ENCODE assay signal across 8 cellular contexts in the genomic region with DNA sequence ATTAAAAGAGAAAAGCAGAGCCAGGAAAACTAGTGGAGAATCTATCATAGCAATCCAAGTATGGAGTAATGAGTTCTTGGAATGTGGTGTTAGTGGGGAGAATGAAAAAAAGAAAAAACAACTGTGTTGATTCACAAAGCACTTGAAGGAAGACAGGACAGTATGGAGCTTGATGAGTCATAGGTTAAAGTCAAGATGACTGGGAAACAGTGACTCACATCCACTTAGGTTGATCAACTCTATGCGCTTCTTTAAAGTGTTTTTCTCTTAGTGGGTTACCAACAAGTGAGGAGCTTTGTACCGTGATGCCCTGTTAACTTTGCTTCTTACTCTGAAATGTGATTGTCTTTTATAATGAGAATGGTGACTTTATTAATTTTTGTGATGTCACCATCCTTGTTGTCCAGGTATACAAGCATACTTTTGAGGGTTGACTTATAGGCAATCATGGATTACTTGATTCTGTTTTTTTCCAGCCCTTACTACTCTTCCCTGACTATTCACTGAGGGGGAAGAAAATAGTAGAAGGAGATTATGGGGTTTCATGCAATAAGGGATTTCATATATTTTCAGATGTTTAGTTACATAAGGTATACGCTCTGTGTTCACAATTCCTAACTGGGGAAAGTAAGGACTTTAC. TPM values are rescaled to one million over a fixed set of nuclear protein-coding genes. Genes with fewer than 3 reads are reported as not detected.
DNase-seq lines count a peak whose midpoint lies in the region; ATAC-seq lines count a peak whose summit lies in the region.

No MANE protein-coding gene starts in this region.

- no peak overlapping the region for H4K8ac ChIP-seq in mesenchymal stem cell (ENCODE audit: low read length)

- no peak overlapping the region for H2BK15ac ChIP-seq in mesenchymal stem cell (ENCODE audit: low read depth, poor library complexity, severe bottlenecking)

- H3K4me1 Mint-ChIP-seq in activated naive CD4-positive, alpha-beta T cell treated with anti-CD3 and anti-CD28 coated beads for 36 hours (ENCODE audit: low read depth): peaks cover 43% of the 10 kb centered on the region
- peaks cover 40% of the 10 kb centered on the region for H3K4me1 Mint-ChIP-seq in activated T-helper 2 cell treated with anti-CD3 and anti-CD28 coated beads, Interferon-gamma antibody, Interleukin-2, Interleukin-4, amounts not matched to agents 10 μg/mL and 5 μg/mL and 100 μg/mL, durations not matched to agents 14 hours and 24 hours and 36 hours (ENCODE audit: low read depth)

- no peaks in the 10 kb centered on the region for H3K27me3 Mint-ChIP-seq in activated naive CD4-positive, alpha-beta T cell treated with anti-CD3 and anti-CD28 coated beads for 36 hours (ENCODE audit: low read depth)
- no peaks in the 10 kb centered on the region for H3K27me3 Mint-ChIP-seq in activated T-helper 2 cell treated with anti-CD3 and anti-CD28 coated beads, Interferon-gamma antibody, Interleukin-2, Interleukin-4, amounts not matched to agents 10 μg/mL and 5 μg/mL and 100 μg/mL, durations not matched to agents 14 hours and 24 hours and 36 hours (ENCODE audit: low read depth)

- H2AFZ ChIP-seq in mesenchymal stem cell (ENCODE audit: low read depth, low read length): no peak overlapping the region

- H2BK12ac ChIP-seq in mesenchymal stem cell (ENCODE audit: low read length in 2 of 2): no peak overlapping the region

- WGBS in mesenchymal stem cell: 13% methylated on average over 3 of the region's 3 CpGs

- intact Hi-C loops in activated naive CD4-positive, alpha-beta T cell treated with anti-CD3 and anti-CD28 coated beads for 36 hours (cut with micrococcal nuclease): loop anchor here (1.0 kb wide), 7 partner anchors 27 to 342 kb away; no protein-coding TSS in a partner anchor
- intact Hi-C loops in activated T-helper 2 cell treated with anti-CD3 and anti-CD28 coated beads, Interferon-gamma antibody, Interleukin-2, Interleukin-4, amounts not matched to agents 10 μg/mL and 5 μg/mL and 100 μg/mL, durations not matched to agents 14 hours and 24 hours and 36 hours (cut with micrococcal nuclease): loop anchor here (1.0 to 2.0 kb wide), 5 partner anchors 25 to 57 kb away; no protein-coding TSS in a partner anchor

- no peak overlapping the region for H3K9ac ChIP-seq in mesenchymal stem cell (ENCODE audit: low read length)

- no peak overlapping the region for H3K4me3 Mint-ChIP-seq in activated naive CD4-positive, alpha-beta T cell treated with anti-CD3 and anti-CD28 coated beads for 36 hours
- H3K4me3 Mint-ChIP-seq in activated T-helper 2 cell treated with anti-CD3 and anti-CD28 coated beads, Interferon-gamma antibody, Interleukin-2, Interleukin-4, amounts not matched to agents 10 μg/mL and 5 μg/mL and 100 μg/mL, durations not matched to agents 14 hours and 24 hours and 36 hours (ENCODE audit: low read depth): no peak overlapping the region

- DNase-seq in activated naive CD4-positive, alpha-beta T cell treated with anti-CD3 and anti-CD28 coated beads for 36 hours: peak; percentile 35
- DNase-seq in activated naive CD4-positive, alpha-beta T cell treated with anti-CD3 and anti-CD28 coated beads, Interleukin-2, amount 50 U/mL, for 16 hours: no peak
- DNase-seq in activated T-helper 2 cell treated with anti-CD3 and anti-CD28 coated beads, Interferon-gamma antibody, Interleukin-2, Interleukin-4, amounts not matched to agents 10 μg/mL and 5 μg/mL and 100 μg/mL, durations not matched to agents 14 hours and 24 hours and 36 hours (ENCODE audit: low spot score): no peak
- DNase-seq in mesenchymal stem cell (peak; percentile 100), NCI-H82 (lab: John Stamatoyannopoulos, UW) (no peak), left lobe of liver (ENCODE audit: low spot score) (no peak), mucosa of gallbladder (ENCODE audit: low spot score) (no peak)

- ATAC-seq in HG03520 (IDR thresholded peaks at IDR 0.05; ENCODE audit: unreplicated experiment): peak; percentile 79
- ATAC-seq in left lobe of liver: no peak

- H3K18ac ChIP-seq in mesenchymal stem cell (ENCODE audit: low read depth in 1 of 2, low read length in 2 of 2): no peak overlapping the region

- H4K91ac ChIP-seq in mesenchymal stem cell (ENCODE audit: low read length): no peak overlapping the region

- no peak overlapping the region for H3K23ac ChIP-seq in mesenchymal stem cell (ENCODE audit: low read length in 2 of 2)

- H3K27ac ChIP-seq in mesenchymal stem cell (ENCODE audit: low read length, poor library complexity, severe bottlenecking): peak overlapping the region; percentile 54

- no peaks in the 10 kb centered on the region for H3K27me3 ChIP-seq in mesenchymal stem cell (ENCODE audit: control insufficient read depth in 1 of 2, insufficient read depth in 1 of 2, low read length in 2 of 2)

- H3K4ac ChIP-seq in mesenchymal stem cell (ENCODE audit: low read depth in 1 of 2, low read length in 2 of 2): no peak overlapping the region

- CTCF ChIA-PET in activated naive CD4-positive, alpha-beta T cell treated with anti-CD3 and anti-CD28 coated beads for 36 hours (lab: Charles Lee): interaction anchor here (0.9 to 1.2 kb wide), 2 partner anchors 32 to 35 kb away, joined by 4 to 5 read pairs; a partner anchor contains a TSS

- H2BK120ac ChIP-seq in mesenchymal stem cell (ENCODE audit: low read depth, low read length): no peak overlapping the region

- no peaks in the 10 kb centered on the region for H3K36me3 Mint-ChIP-seq in activated naive CD4-positive, alpha-beta T cell treated with anti-CD3 and anti-CD28 coated beads for 36 hours (ENCODE audit: low read depth)
- peaks cover 15% of the 10 kb centered on the region for H3K36me3 Mint-ChIP-seq in activated T-helper 2 cell treated with anti-CD3 and anti-CD28 coated beads, Interferon-gamma antibody, Interleukin-2, Interleukin-4, amounts not matched to agents 10 μg/mL and 5 μg/mL and 100 μg/mL, durations not matched to agents 14 hours and 24 hours and 36 hours (ENCODE audit: low read depth)

- H3K4me1 ChIP-seq in mesenchymal stem cell (ENCODE audit: control insufficient read depth, insufficient read depth, low read depth, low read length): peaks cover 1% of the 10 kb centered on the region

- H3K4me2 ChIP-seq in mesenchymal stem cell (ENCODE audit: low read length, poor library complexity, severe bottlenecking): no peak overlapping the region

- H2BK5ac ChIP-seq in mesenchymal stem cell (ENCODE audit: low read depth, low read length, poor library complexity, severe bottlenecking): no peak overlapping the region

- H3K4me3 ChIP-seq in mesenchymal stem cell (ENCODE audit: insufficient read depth in 1 of 2, low read depth in 1 of 2, low read length in 2 of 2): no peak overlapping the region

- H3K79me1 ChIP-seq in mesenchymal stem cell (replicated peaks; ENCODE audit: low read length, poor library complexity, severe bottlenecking): no peaks in the 10 kb centered on the region

- H3K36me3 ChIP-seq in mesenchymal stem cell (ENCODE audit: control insufficient read depth in 1 of 2, insufficient read depth in 2 of 2, low read depth in 1 of 2, low read length in 2 of 2): no peaks in the 10 kb centered on the region

- no peaks in the 10 kb centered on the region for H3K9me3 ChIP-seq in mesenchymal stem cell (ENCODE audit: control insufficient read depth, low read length)

- H2AK5ac ChIP-seq in mesenchymal stem cell (ENCODE audit: low read length, severe bottlenecking): no peak overlapping the region

- H3K14ac ChIP-seq in mesenchymal stem cell (ENCODE audit: low read length in 2 of 2): no peak overlapping the region

- H3K27ac Mint-ChIP-seq in activated naive CD4-positive, alpha-beta T cell treated with anti-CD3 and anti-CD28 coated beads for 36 hours: peak overlapping the region; percentile 87
- H3K27ac Mint-ChIP-seq in activated T-helper 2 cell treated with anti-CD3 and anti-CD28 coated beads, Interferon-gamma antibody, Interleukin-2, Interleukin-4, amounts not matched to agents 10 μg/mL and 5 μg/mL and 100 μg/mL, durations not matched to agents 14 hours and 24 hours and 36 hours: peak overlapping the region; percentile 84

- H3K9me3 Mint-ChIP-seq in activated naive CD4-positive, alpha-beta T cell treated with anti-CD3 and anti-CD28 coated beads for 36 hours: peaks cover 3% of the 10 kb centered on the region
- peaks cover 24% of the 10 kb centered on the region for H3K9me3 Mint-ChIP-seq in activated T-helper 2 cell treated with anti-CD3 and anti-CD28 coated beads, Interferon-gamma antibody, Interleukin-2, Interleukin-4, amounts not matched to agents 10 μg/mL and 5 μg/mL and 100 μg/mL, durations not matched to agents 14 hours and 24 hours and 36 hours

RNA-seq across cellular contexts. Expression of a gene that starts 32.1 kb away (rescaled TPM):
- total RNA-seq in activated naive CD4-positive, alpha-beta T cell treated with anti-CD3 and anti-CD28 coated beads for 36 hours: 10 to 100 TPM; 79.4 to 93.1 TPM
- total RNA-seq in activated T-helper 2 cell treated with anti-CD3 and anti-CD28 coated beads, Interferon-gamma antibody, Interleukin-2, Interleukin-4, amounts not matched to agents 10 μg/mL and 5 μg/mL and 100 μg/mL, durations not matched to agents 14 hours and 24 hours and 36 hours: 119 and 121 TPM in 2 replicates
- 19.8 TPM for polyA plus RNA-seq in mesenchymal stem cell (2013, experiment 1 of 2)
- 22.1 TPM for polyA plus RNA-seq in mesenchymal stem cell (2013, experiment 2 of 2)
- total RNA-seq in left lobe of liver: 8.0 TPM
- 13.7 TPM for total RNA-seq in mucosa of gallbladder

Comparison
In these comparisons a context has a peak if more than half of its experiments do, and no peak if none do; other contexts are left out.
1. DNase-seq: peak in activated naive CD4-positive, alpha-beta T cell treated with anti-CD3 and anti-CD28 coated beads for 36 hours (single experiment) and mesenchymal stem cell (single experiment); none in activated naive CD4-positive, alpha-beta T cell treated with anti-CD3 and anti-CD28 coated beads, Interleukin-2, amount 50 U/mL, for 16 hours (single experiment), activated T-helper 2 cell treated with anti-CD3 and anti-CD28 coated beads, Interferon-gamma antibody, Interleukin-2, Interleukin-4, amounts not matched to agents 10 μg/mL and 5 μg/mL and 100 μg/mL, durations not matched to agents 14 hours and 24 hours and 36 hours (single experiment), NCI-H82 (single experiment), left lobe of liver (single experiment) and mucosa of gallbladder (single experiment).